10 cellular contexts compared by ENCODE assay signal in genomic region chr1:17696417-17697301, GRCh38. TPM values are rescaled to one million over a fixed set of nuclear protein-coding genes. Genes with fewer than 3 reads are reported as not detected.
A peak's percentile ranks its signal among the peaks of the same experiment; 100 is the strongest.
DNase-seq lines count a peak whose midpoint lies in the region; ATAC-seq and TF ChIP-seq lines count a peak whose summit lies in the region.
"Had no signal": no experiment of that assay in that cellular context is flagged by ENCODE, and none has a peak within 500 bp of the region (broad histone marks: within the 10 kb centered on the region; RNA-seq: fewer than 3 reads in every experiment).

No MANE protein-coding gene starts in this region.

- H3K27me3 Mint-ChIP-seq in MCF 10A (ENCODE audit: insufficient read depth, unreplicated experiment) (no peaks in the 10 kb centered on the region), type B pancreatic cell (no peaks in the 10 kb centered on the region)
- peaks cover 5% of the 10 kb centered on the region for H3K27me3 Mint-ChIP-seq in activated CD4-positive, alpha-beta memory T cell treated with anti-CD3 and anti-CD28 coated beads for 36 hours

- peak; percentile 25 for DNase-seq in NCI-H2196 (lab: John Stamatoyannopoulos, UW; ENCODE audit: unreplicated experiment)
- DNase-seq in NCI-H2196 treated with DMSO at 0.1 percent for 48 hours (lab: John Stamatoyannopoulos, UW; ENCODE audit: unreplicated experiment), result no peak
- peak; percentile 69 for DNase-seq in MCF 10A (ENCODE audit: unreplicated experiment)
- DNase-seq in islet precursor cell, result peak; percentile 75
- no peak for DNase-seq in type B pancreatic cell (ENCODE audit: extremely low spot score, unreplicated experiment)
- DNase-seq in activated CD4-positive, alpha-beta memory T cell treated with anti-CD3 and anti-CD28 coated beads for 36 hours, result no peak

- POLR2A ChIA-PET in MCF 10A (lab: Yijun Ruan, JAX), result interaction anchor here (0.6 kb wide), 2 partner anchors 36 to 567 kb away, joined by 3 read pairs; no protein-coding TSS in a partner anchor
- POLR2A ChIA-PET in activated CD4-positive, alpha-beta memory T cell treated with anti-CD3 and anti-CD28 coated beads for 36 hours (lab: Charles Lee), result no interaction called here

- H3K9me3 Mint-ChIP-seq in MCF 10A (ENCODE audit: unreplicated experiment), result no peaks in the 10 kb centered on the region
- H3K9me3 Mint-ChIP-seq in type B pancreatic cell, result no peaks in the 10 kb centered on the region
- H3K9me3 Mint-ChIP-seq in activated CD4-positive, alpha-beta memory T cell treated with anti-CD3 and anti-CD28 coated beads for 36 hours, result no peaks in the 10 kb centered on the region

- H3K4me3 Mint-ChIP-seq in MCF 10A (ENCODE audit: unreplicated experiment) (no peak overlapping the region), type B pancreatic cell (no peak overlapping the region)
- H3K4me3 Mint-ChIP-seq in activated CD4-positive, alpha-beta memory T cell treated with anti-CD3 and anti-CD28 coated beads for 36 hours, result no peak overlapping the region
- H3K4me3 Mint-ChIP-seq: B cell had no signal

- intact Hi-C loops in MCF 10A (cut with micrococcal nuclease), result no loop called here
- intact Hi-C loops in activated CD4-positive, alpha-beta memory T cell treated with anti-CD3 and anti-CD28 coated beads for 36 hours (cut with micrococcal nuclease), result no loop called here

- H3K36me3 Mint-ChIP-seq in MCF 10A (ENCODE audit: insufficient read depth, unreplicated experiment) (peaks cover 6% of the 10 kb centered on the region), type B pancreatic cell (peaks cover 5% of the 10 kb centered on the region)
- H3K36me3 Mint-ChIP-seq in activated CD4-positive, alpha-beta memory T cell treated with anti-CD3 and anti-CD28 coated beads for 36 hours, result no peaks in the 10 kb centered on the region

- CTCF ChIA-PET in MCF 10A (lab: Yijun Ruan, JAX), result interaction anchor here (0.6 to 2.6 kb wide), 6 partner anchors 12 to 885 kb away, joined by 3 to 8 read pairs (median 4); no protein-coding TSS in a partner anchor
- CTCF ChIA-PET in activated CD4-positive, alpha-beta memory T cell treated with anti-CD3 and anti-CD28 coated beads for 36 hours (lab: Charles Lee), result no interaction called here

- TF ChIP-seq CTCF in MCF 10A (IDR thresholded peaks at IDR 0.05; ENCODE audit: unreplicated experiment) (peak; percentile 20), type B pancreatic cell (conservative IDR thresholded peaks at IDR 0.05) (peak; percentile 66)

- H3K4me1 Mint-ChIP-seq in MCF 10A (ENCODE audit: insufficient read depth, unreplicated experiment) (no peaks in the 10 kb centered on the region), type B pancreatic cell (ENCODE audit: unreplicated experiment) (peaks cover 26% of the 10 kb centered on the region)
- no peaks in the 10 kb centered on the region for H3K4me1 Mint-ChIP-seq in activated CD4-positive, alpha-beta memory T cell treated with anti-CD3 and anti-CD28 coated beads for 36 hours (ENCODE audit: low read depth)
- H3K4me1 Mint-ChIP-seq: B cell had no signal

- ATAC-seq in GM21423 (IDR thresholded peaks at IDR 0.05; ENCODE audit: unreplicated experiment) (no peak), GM21717 (IDR thresholded peaks at IDR 0.05; ENCODE audit: unreplicated experiment) (no peak)

- H3K27ac Mint-ChIP-seq in MCF 10A (ENCODE audit: low read depth, unreplicated experiment), result no peak overlapping the region
- H3K27ac Mint-ChIP-seq in type B pancreatic cell, result peak overlapping the region; percentile 71
- H3K27ac Mint-ChIP-seq in activated CD4-positive, alpha-beta memory T cell treated with anti-CD3 and anti-CD28 coated beads for 36 hours, result no peak overlapping the region
- H3K27ac Mint-ChIP-seq: B cell had no signal

- no TSS peak for BruUV-seq in MCF 10A (replicated peaks; lab: Mats Ljungman, UMichigan)

RNA-seq across cellular contexts. Expression of gene ACTL8, which starts 58.5 kb away (rescaled TPM):
- total RNA-seq in MCF 10A (2022) (0.23 TPM in 1 of 2 replicates, not detected in the other), type B pancreatic cell (ENCODE audit: low replicate concordance) (0.22 TPM in 1 of 2 replicates, not detected in the other)
- total RNA-seq in activated CD4-positive, alpha-beta memory T cell treated with anti-CD3 and anti-CD28 coated beads for 36 hours, result not detected
- total RNA-seq: B cell; T-helper 1 cell treated with Interleukin-12 subunit alpha and Interleukin-12 subunit beta and Interleukin-4 antibody, amounts not matched to agents 30 ng/mL and 1 ng/mL, for 36 hours had no signal

Comparison
In these comparisons a context has a peak if more than half of its experiments do, and no peak if none do; other contexts are left out.
1. DNase-seq: peak in NCI-H2196 (single experiment), MCF 10A (single experiment) and islet precursor cell (single experiment); none in NCI-H2196 treated with DMSO at 0.1 percent for 48 hours (single experiment), type B pancreatic cell (single experiment) and activated CD4-positive, alpha-beta memory T cell treated with anti-CD3 and anti-CD28 coated beads for 36 hours (single experiment).